1 cellular context compared by ENCODE assay signal in genomic region chr13:44812818-44813217, GRCh38.
TF ChIP-seq lines count a peak whose summit lies in the region.

No MANE protein-coding gene starts in this region.

TF ChIP-seq in HepG2, 621 proteins besides CTCF, POLR2A, EP300 and RAD21:
- TF ChIP-seq CEBPB (IDR thresholded peaks at IDR 0.05; ENCODE audit: borderline replicate concordance, low read depth, low read length) (peak; percentile 83), IKZF5 (CRISPR knock-in tag; IDR thresholded peaks at IDR 0.05) (no peak), MTA3 (CRISPR knock-in tag; IDR thresholded peaks at IDR 0.05) (no peak), CEBPG (CRISPR knock-in tag; IDR thresholded peaks at IDR 0.05) (peak; percentile 50)
- TF ChIP-seq, protein P1, sequence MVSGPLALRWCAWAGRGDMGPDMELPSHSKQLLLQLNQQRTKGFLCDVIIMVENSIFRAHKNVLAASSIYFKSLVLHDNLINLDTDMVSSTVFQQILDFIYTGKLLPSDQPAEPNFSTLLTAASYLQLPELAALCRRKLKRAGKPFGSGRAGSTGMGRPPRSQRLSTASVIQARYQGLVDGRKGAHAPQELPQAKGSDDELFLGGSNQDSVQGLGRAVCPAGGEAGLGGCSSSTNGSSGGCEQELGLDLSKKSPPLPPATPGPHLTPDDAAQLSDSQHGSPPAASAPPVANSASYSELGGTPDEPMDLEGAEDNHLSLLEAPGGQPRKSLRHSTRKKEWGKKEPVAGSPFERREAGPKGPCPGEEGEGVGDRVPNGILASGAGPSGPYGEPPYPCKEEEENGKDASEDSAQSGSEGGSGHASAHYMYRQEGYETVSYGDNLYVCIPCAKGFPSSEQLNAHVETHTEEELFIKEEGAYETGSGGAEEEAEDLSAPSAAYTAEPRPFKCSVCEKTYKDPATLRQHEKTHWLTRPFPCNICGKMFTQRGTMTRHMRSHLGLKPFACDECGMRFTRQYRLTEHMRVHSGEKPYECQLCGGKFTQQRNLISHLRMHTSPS (CRISPR knock-in tag; IDR thresholded peaks at IDR 0.05; ENCODE audit: low read depth) = no peak
- TF ChIP-seq, protein P2, sequence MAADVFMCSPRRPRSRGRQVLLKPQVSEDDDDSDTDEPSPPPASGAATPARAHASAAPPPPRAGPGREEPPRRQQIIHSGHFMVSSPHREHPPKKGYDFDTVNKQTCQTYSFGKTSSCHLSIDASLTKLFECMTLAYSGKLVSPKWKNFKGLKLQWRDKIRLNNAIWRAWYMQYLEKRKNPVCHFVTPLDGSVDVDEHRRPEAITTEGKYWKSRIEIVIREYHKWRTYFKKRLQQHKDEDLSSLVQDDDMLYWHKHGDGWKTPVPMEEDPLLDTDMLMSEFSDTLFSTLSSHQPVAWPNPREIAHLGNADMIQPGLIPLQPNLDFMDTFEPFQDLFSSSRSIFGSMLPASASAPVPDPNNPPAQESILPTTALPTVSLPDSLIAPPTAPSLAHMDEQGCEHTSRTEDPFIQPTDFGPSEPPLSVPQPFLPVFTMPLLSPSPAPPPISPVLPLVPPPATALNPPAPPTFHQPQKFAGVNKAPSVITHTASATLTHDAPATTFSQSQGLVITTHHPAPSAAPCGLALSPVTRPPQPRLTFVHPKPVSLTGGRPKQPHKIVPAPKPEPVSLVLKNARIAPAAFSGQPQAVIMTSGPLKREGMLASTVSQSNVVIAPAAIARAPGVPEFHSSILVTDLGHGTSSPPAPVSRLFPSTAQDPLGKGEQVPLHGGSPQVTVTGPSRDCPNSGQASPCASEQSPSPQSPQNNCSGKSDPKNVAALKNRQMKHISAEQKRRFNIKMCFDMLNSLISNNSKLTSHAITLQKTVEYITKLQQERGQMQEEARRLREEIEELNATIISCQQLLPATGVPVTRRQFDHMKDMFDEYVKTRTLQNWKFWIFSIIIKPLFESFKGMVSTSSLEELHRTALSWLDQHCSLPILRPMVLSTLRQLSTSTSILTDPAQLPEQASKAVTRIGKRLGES (CRISPR knock-in tag; IDR thresholded peaks at IDR 0.05; ENCODE audit: borderline replicate concordance) = no peak
- TF ChIP-seq, protein P3, sequence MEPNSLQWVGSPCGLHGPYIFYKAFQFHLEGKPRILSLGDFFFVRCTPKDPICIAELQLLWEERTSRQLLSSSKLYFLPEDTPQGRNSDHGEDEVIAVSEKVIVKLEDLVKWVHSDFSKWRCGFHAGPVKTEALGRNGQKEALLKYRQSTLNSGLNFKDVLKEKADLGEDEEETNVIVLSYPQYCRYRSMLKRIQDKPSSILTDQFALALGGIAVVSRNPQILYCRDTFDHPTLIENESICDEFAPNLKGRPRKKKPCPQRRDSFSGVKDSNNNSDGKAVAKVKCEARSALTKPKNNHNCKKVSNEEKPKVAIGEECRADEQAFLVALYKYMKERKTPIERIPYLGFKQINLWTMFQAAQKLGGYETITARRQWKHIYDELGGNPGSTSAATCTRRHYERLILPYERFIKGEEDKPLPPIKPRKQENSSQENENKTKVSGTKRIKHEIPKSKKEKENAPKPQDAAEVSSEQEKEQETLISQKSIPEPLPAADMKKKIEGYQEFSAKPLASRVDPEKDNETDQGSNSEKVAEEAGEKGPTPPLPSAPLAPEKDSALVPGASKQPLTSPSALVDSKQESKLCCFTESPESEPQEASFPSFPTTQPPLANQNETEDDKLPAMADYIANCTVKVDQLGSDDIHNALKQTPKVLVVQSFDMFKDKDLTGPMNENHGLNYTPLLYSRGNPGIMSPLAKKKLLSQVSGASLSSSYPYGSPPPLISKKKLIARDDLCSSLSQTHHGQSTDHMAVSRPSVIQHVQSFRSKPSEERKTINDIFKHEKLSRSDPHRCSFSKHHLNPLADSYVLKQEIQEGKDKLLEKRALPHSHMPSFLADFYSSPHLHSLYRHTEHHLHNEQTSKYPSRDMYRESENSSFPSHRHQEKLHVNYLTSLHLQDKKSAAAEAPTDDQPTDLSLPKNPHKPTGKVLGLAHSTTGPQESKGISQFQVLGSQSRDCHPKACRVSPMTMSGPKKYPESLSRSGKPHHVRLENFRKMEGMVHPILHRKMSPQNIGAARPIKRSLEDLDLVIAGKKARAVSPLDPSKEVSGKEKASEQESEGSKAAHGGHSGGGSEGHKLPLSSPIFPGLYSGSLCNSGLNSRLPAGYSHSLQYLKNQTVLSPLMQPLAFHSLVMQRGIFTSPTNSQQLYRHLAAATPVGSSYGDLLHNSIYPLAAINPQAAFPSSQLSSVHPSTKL (CRISPR knock-in tag; IDR thresholded peaks at IDR 0.05) = 0 out of 2 replicates have a peak, but pooled peaks have one; percentile 19
